24 cellular contexts compared by ENCODE assay signal in the genomic region with DNA sequence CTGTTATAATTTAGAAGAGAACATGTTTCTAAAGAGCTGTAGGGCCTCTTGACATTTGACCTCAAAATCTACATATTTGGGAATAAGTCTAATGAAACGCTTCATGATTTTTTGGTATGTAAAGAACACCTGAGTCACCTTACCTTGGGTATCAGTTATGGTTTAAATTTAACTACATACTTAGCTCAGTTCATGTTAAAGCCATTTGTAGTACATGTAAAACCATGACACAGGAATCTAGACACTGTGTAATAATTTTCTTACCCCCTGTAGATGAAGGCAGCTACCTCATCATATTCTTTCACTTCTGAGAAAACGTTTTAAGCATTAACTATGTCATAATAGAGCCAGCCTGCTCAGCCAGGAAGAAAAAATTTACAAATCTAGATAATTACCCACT.
DNase-seq lines count a peak whose midpoint lies in the region; ATAC-seq and TF ChIP-seq lines count a peak whose summit lies in the region.
"Had no signal": no experiment of that assay in that cellular context is flagged by ENCODE, and none has a peak within 500 bp of the region (broad histone marks: within the 10 kb centered on the region; RNA-seq: fewer than 3 reads in every experiment).

No MANE protein-coding gene starts in this region.

- no peak for DNase-seq in SK-N-MC (ENCODE audit: low read depth, low spot score)
- peak; percentile 46 for DNase-seq in kidney glomerular epithelial cell (lab: John Stamatoyannopoulos, UW)
- peak; percentile 69 for DNase-seq in renal cortical epithelial cell (ENCODE audit: low read depth)
- DNase-seq in H4 (ENCODE audit: low spot score): no peak
- no peak for DNase-seq in NCI-H146 (lab: John Stamatoyannopoulos, UW)
- DNase-seq: 8988T; ACHN; BE2C; C1 segment of cervical spinal cord; CD4-positive, alpha-beta memory T cell; CD4-positive, CD25-positive, alpha-beta regulatory T cell; CD8-positive, alpha-beta memory T cell; COR-L47; DMS 273 treated with DMSO at 0.1 percent for 48 hours; DMS153; DMS79; DND-41; EL; GDM1 had no signal

- no peak for ATAC-seq in GM21515 (IDR thresholded peaks at IDR 0.05; ENCODE audit: unreplicated experiment)
- ATAC-seq in HG02870 (IDR thresholded peaks at IDR 0.05; ENCODE audit: unreplicated experiment): no peak
- ATAC-seq: GM12878 had no signal

- peak overlapping the region; percentile 14; the same call in 1 of the 2 replicates for H3K27ac ChIP-seq in SK-N-MC
- H3K27ac ChIP-seq: BLaER1 had no signal

- H3K4me3 ChIP-seq in SK-N-MC: no peak overlapping the region
- H3K4me3 ChIP-seq: BLaER1, GM12878 had no signal

- H3K9ac ChIP-seq in SK-N-MC (ENCODE audit: insufficient read length): no peak overlapping the region
- H3K9ac ChIP-seq: BLaER1 had no signal

- TF ChIP-seq EP300 in Ishikawa (IDR thresholded peaks at IDR 0.05; ENCODE audit: borderline replicate concordance): peak; percentile 28; the same call in 1 of the 2 replicates

- H3K36me3 ChIP-seq in SK-N-MC (ENCODE audit: insufficient read depth, low read length): no peaks in the 10 kb centered on the region
- H3K36me3 ChIP-seq: BE2C, BLaER1 had no signal

- no peak for TF ChIP-seq RAD21 in Ishikawa (IDR thresholded peaks at IDR 0.05; ENCODE audit: low read depth)

- no peaks in the 10 kb centered on the region for H3K9me3 ChIP-seq in SK-N-MC (ENCODE audit: low read depth, low read length)
- H3K9me3 ChIP-seq: BE2C, BLaER1 had no signal

TF ChIP-seq in Ishikawa, 13 proteins besides CTCF, POLR2A, EP300 and RAD21:
- TF ChIP-seq CREB1 (IDR thresholded peaks at IDR 0.05; ENCODE audit: low read depth): no peak
- TF ChIP-seq FOXM1 (IDR thresholded peaks at IDR 0.05; ENCODE audit: borderline replicate concordance, low read depth): peak; percentile 11; the same call in 1 of the 2 replicates

Comparison
In these comparisons a context has a peak if more than half of its experiments do, and no peak if none do; other contexts are left out.
1. DNase-seq: peak in kidney glomerular epithelial cell (single experiment) and renal cortical epithelial cell (single experiment); none in SK-N-MC (single experiment), H4 (single experiment) and NCI-H146 (single experiment).